ENCODE assay signal across 10 cellular contexts in the genomic region with DNA sequence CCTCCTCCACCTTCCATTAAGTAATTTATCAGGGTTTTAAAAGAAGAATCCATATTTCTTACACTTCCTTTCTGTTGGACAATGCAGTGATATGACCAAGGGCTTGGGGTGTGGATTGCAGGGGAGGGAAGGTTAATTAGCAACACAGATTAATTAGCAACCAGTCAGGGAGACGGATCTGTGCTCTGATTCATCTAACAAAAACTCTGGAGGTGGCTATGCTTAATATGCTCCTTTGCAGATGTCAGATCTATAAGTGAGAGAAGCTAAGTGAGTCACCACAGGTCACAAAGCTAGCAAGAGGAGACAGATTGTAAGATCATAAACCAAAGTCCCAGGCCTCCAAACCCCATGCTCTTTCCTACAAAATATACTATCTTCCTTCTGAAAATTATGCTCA.
DNase-seq lines count a peak whose midpoint lies in the region; ATAC-seq and TF ChIP-seq lines count a peak whose summit lies in the region.
"Had no signal": no experiment of that assay in that cellular context is flagged by ENCODE, and none has a peak within 500 bp of the region (broad histone marks: within the 10 kb centered on the region; RNA-seq: fewer than 3 reads in every experiment).

No MANE protein-coding gene starts in this region.

- ATAC-seq in activated T-cell treated with anti-CD3 and anti-CD28 coated beads, Interleukin-2, amount 50 U/mL, for 72 hours (replicated peaks in 1 of 2) = peak; percentile 53 to 54
- ATAC-seq in HG02759 (IDR thresholded peaks at IDR 0.05; ENCODE audit: unreplicated experiment) (no peak), GM21360 (IDR thresholded peaks at IDR 0.05; ENCODE audit: unreplicated experiment) (no peak)

- H3K4me3 ChIP-seq in AG10803 (ENCODE audit: low read length) (no peak overlapping the region), kidney epithelial cell (ENCODE audit: low read depth, low read length) (no peak overlapping the region)
- H3K4me3 ChIP-seq: thyroid gland had no signal

- H3K4me3 Mint-ChIP-seq in activated T-cell treated with anti-CD3 and anti-CD28 coated beads, Interleukin-2, amount 50 U/mL, for 72 hours = peak overlapping the region; percentile 58 to 68
- H3K4me3 Mint-ChIP-seq: brain had no signal

- DNase-seq in AG10803 (ENCODE audit: low read depth) (peak; percentile 68), HCEC 1CT (peak; percentile 80), kidney epithelial cell (ENCODE audit: low read depth) (peak; percentile 92), NOMO-1 treated with dmso at 0.1 percent for 144 hours (lab: John Stamatoyannopoulos, UW; ENCODE audit: unreplicated experiment) (no peak), NCI-H1694 treated with DMSO at 0.1 percent for 48 hours (lab: John Stamatoyannopoulos, UW) (no peak)
- DNase-seq in activated T-cell treated with anti-CD3 and anti-CD28 coated beads, Interleukin-2, amount 50 U/mL, for 72 hours = peak; percentile 31 to 44
- DNase-seq: thyroid gland had no signal

- H3K9me3 Mint-ChIP-seq in activated T-cell treated with anti-CD3 and anti-CD28 coated beads, Interleukin-2, amount 50 U/mL, for 72 hours = no peaks in the 10 kb centered on the region

- TF ChIP-seq CTCF in AG10803 (conservative IDR thresholded peaks at IDR 0.05; ENCODE audit: low read length) (no peak), kidney epithelial cell (IDR thresholded peaks at IDR 0.05; ENCODE audit: insufficient read depth, low read length, poor library complexity, severe bottlenecking) (no peak)

- H3K36me3 Mint-ChIP-seq in activated T-cell treated with anti-CD3 and anti-CD28 coated beads, Interleukin-2, amount 50 U/mL, for 72 hours (ENCODE audit: insufficient read depth in 2 of 2) = no peaks in the 10 kb centered on the region
- H3K36me3 Mint-ChIP-seq: brain had no signal

- no peaks in the 10 kb centered on the region for H3K27me3 Mint-ChIP-seq in activated T-cell treated with anti-CD3 and anti-CD28 coated beads, Interleukin-2, amount 50 U/mL, for 72 hours (ENCODE audit: low read depth)

- H3K27ac Mint-ChIP-seq in activated T-cell treated with anti-CD3 and anti-CD28 coated beads, Interleukin-2, amount 50 U/mL, for 72 hours = peak overlapping the region; percentile 52

- H3K4me1 Mint-ChIP-seq in activated T-cell treated with anti-CD3 and anti-CD28 coated beads, Interleukin-2, amount 50 U/mL, for 72 hours (ENCODE audit: low read depth) = peaks cover 95% of the 10 kb centered on the region

- H3K36me3 ChIP-seq in kidney epithelial cell (ENCODE audit: control insufficient read depth, insufficient read depth, low read length) = no peaks in the 10 kb centered on the region
- H3K36me3 ChIP-seq: thyroid gland had no signal

- no peaks in the 10 kb centered on the region for H3K27me3 ChIP-seq in kidney epithelial cell (ENCODE audit: control insufficient read depth, insufficient read depth, low read length)
- H3K27me3 ChIP-seq: thyroid gland had no signal

Comparison
In these comparisons a context has a peak if more than half of its experiments do, and no peak if none do; other contexts are left out.
1. DNase-seq: peak in AG10803 (single experiment), HCEC 1CT (single experiment), activated T-cell treated with anti-CD3 and anti-CD28 coated beads, Interleukin-2, amount 50 U/mL, for 72 hours (2 of 2) and kidney epithelial cell (single experiment); none in NOMO-1 treated with dmso at 0.1 percent for 144 hours (single experiment) and NCI-H1694 treated with DMSO at 0.1 percent for 48 hours (single experiment).
2. ATAC-seq: peak in activated T-cell treated with anti-CD3 and anti-CD28 coated beads, Interleukin-2, amount 50 U/mL, for 72 hours (2 of 2); none in HG02759 (single experiment) and GM21360 (single experiment).